Comparison of ENCODE assay signal across 8 cellular contexts in genomic region chr6:138988469-138988834, GRCh38. TPM values are rescaled to one million over a fixed set of nuclear protein-coding genes. Genes with fewer than 3 reads are reported as not detected.
DNase-seq lines count a peak whose midpoint lies in the region; ATAC-seq and TF ChIP-seq lines count a peak whose summit lies in the region.

No MANE protein-coding gene starts in this region.

- TF ChIP-seq EP300 in upper lobe of left lung (IDR thresholded peaks at IDR 0.05) = no peak

- no peak for TF ChIP-seq RAD21 in liver (IDR thresholded peaks at IDR 0.05)

- peaks cover 10% of the 10 kb centered on the region for H3K4me1 Mint-ChIP-seq in activated naive CD8-positive, alpha-beta T cell (ENCODE audit: low read depth)

- 3% methylated on average over 11 of the region's 11 CpGs for WGBS in liver
- WGBS in upper lobe of left lung, 2 donors = 6 to 7% methylated on average over 11 of the region's 11 CpGs

- H3K4me1 ChIP-seq in BLaER1 = peaks cover 32% of the 10 kb centered on the region
- peaks cover 11 to 61% (median 53%) of the 10 kb centered on the region in 4 donors for H3K4me1 ChIP-seq in liver (ENCODE audit: control insufficient read depth in 4 of 4, insufficient read depth in 4 of 4, low read length in 3 of 4)
- peaks cover 20 to 39% (median 25%) of the 10 kb centered on the region in 4 donors for H3K4me1 ChIP-seq in upper lobe of left lung

- H3K27me3 Mint-ChIP-seq in activated naive CD8-positive, alpha-beta T cell = no peaks in the 10 kb centered on the region

- TF ChIP-seq CTCF in liver (IDR thresholded peaks at IDR 0.05; ENCODE audit: low read depth, low read length, missing input control) = no peak
- peak in 1 of 6 experiments; percentile 19 for TF ChIP-seq CTCF in upper lobe of left lung (IDR thresholded peaks at IDR 0.05)

- ATAC-seq in GM19324 (IDR thresholded peaks at IDR 0.05; ENCODE audit: low FRiP score, unreplicated experiment) (peak; percentile 8), HG03558 (IDR thresholded peaks at IDR 0.05; ENCODE audit: extremely low read depth, unreplicated experiment) (peak; percentile 4), upper lobe of left lung (ENCODE audit: low FRiP score in 2 of 2) (peak in 1 of 2 donors; percentile 2)

- H3K9me3 ChIP-seq in BLaER1 = no peaks in the 10 kb centered on the region
- H3K9me3 ChIP-seq in liver (ENCODE audit: control insufficient read depth in 4 of 4, low read length in 3 of 4) = no peaks in the 10 kb centered on the region
- H3K9me3 ChIP-seq in upper lobe of left lung = no peaks in the 10 kb centered on the region

- H3K4me2 ChIP-seq in BLaER1 = peak overlapping the region; percentile 90

- H3K36me3 ChIP-seq in BLaER1 (peaks cover 10% of the 10 kb centered on the region; the same call in 1 of the 2 replicates), liver (ENCODE audit: control insufficient read depth in 4 of 4, insufficient read depth in 3 of 4, low read depth in 1 of 4, low read length in 3 of 4) (no peaks in the 10 kb centered on the region), upper lobe of left lung (no peaks in the 10 kb centered on the region)

- H3K9ac ChIP-seq in BLaER1 (peak overlapping the region; percentile 98), liver (ENCODE audit: low read depth in 1 of 2, low read length in 2 of 2) (peak overlapping the region; percentile 83 to 84)

- peak overlapping the region; percentile 91 for H3K4me3 Mint-ChIP-seq in activated naive CD8-positive, alpha-beta T cell

- peak overlapping the region; percentile 93 for H3K27ac Mint-ChIP-seq in activated naive CD8-positive, alpha-beta T cell

- H4K20me1 ChIP-seq in BLaER1 = peaks cover 42% of the 10 kb centered on the region

- H3K4me3 ChIP-seq in BLaER1 (peak overlapping the region; percentile 99), liver (ENCODE audit: low read depth in 1 of 3, low read length in 3 of 3) (peak overlapping the region; percentile 21 to 98 (median 76)), upper lobe of left lung (peak overlapping the region; percentile 72 to 97 (median 96))

- H3K9me3 Mint-ChIP-seq in activated naive CD8-positive, alpha-beta T cell (ENCODE audit: low read depth) = no peaks in the 10 kb centered on the region

- no peaks in the 10 kb centered on the region for H3K36me3 Mint-ChIP-seq in activated naive CD8-positive, alpha-beta T cell

- H3K27ac ChIP-seq in BLaER1 (peak overlapping the region; percentile 98; the same call in 1 of the 2 replicates), liver (ENCODE audit: low read depth in 1 of 2, low read length in 2 of 2) (peak overlapping the region; percentile 87 to 91), upper lobe of left lung (peak overlapping the region; percentile 89 to 98 (median 94))

- DNase-seq in upper lobe of left lung = no peak
- DNase-seq in amniotic stem cell (lab: John Stamatoyannopoulos, UW) = no peak
- no peak for DNase-seq in H4 (ENCODE audit: low spot score)

- TF ChIP-seq POLR2A in upper lobe of left lung (IDR thresholded peaks at IDR 0.05) = no peak

- H3K27me3 ChIP-seq in BLaER1 = no peaks in the 10 kb centered on the region
- no peaks in the 10 kb centered on the region for H3K27me3 ChIP-seq in liver (ENCODE audit: control insufficient read depth in 4 of 4, insufficient read depth in 4 of 4, low read length in 3 of 4)
- H3K27me3 ChIP-seq in upper lobe of left lung = no peaks in the 10 kb centered on the region

TF ChIP-seq in liver, 16 proteins besides CTCF, POLR2A, EP300 and RAD21:
- TF ChIP-seq NR2F2 (IDR thresholded peaks at IDR 0.05) (no peak), FOXA2 (IDR thresholded peaks at IDR 0.05) (peak; percentile 9), HNF4G (IDR thresholded peaks at IDR 0.05) (no peak), RXRA (IDR thresholded peaks at IDR 0.05) (peak in 1 of 2 donors; percentile 31), SP1 (IDR thresholded peaks at IDR 0.05) (peak; percentile 35), ATF3 (IDR thresholded peaks at IDR 0.05) (no peak), HNF4A (conservative IDR thresholded peaks at IDR 0.05) (peak in 1 of 2 donors; percentile 7), EGR1 (IDR thresholded peaks at IDR 0.05; ENCODE audit: low read depth in 2 of 2) (no peak), FOXA1 (IDR thresholded peaks at IDR 0.05) (no peak), GABPA (IDR thresholded peaks at IDR 0.05 in 1 of 2, conservative IDR thresholded peaks at IDR 0.05 in 1 of 2) (peak in 1 of 2 donors; percentile 2), YY1 (IDR thresholded peaks at IDR 0.05) (no peak), JUND (IDR thresholded peaks at IDR 0.05) (no peak), TAF1 (conservative IDR thresholded peaks at IDR 0.05) (no peak), ZBTB33 (IDR thresholded peaks at IDR 0.05) (no peak), MAX (IDR thresholded peaks at IDR 0.05) (no peak), REST (IDR thresholded peaks at IDR 0.05) (no peak)
TF ChIP-seq in liver: peak in this region for 5.

RNA-seq across cellular contexts. Expression of gene REPS1, which starts 0.4 kb away (rescaled TPM):
- 10 to 100 TPM; 12.3 to 46.4 TPM for total RNA-seq in liver
- polyA plus RNA-seq in liver = 10 to 100 TPM; 16.0 to 26.2 TPM
- 10 to 100 TPM; 30.8 to 90.1 (median 38.6) TPM for total RNA-seq in upper lobe of left lung
- 19.7 and 25.1 TPM in 2 replicates for total RNA-seq in H4 (2014; rRNA removed; shearing (Covaris generic))

RNA-seq across cellular contexts. Expression of gene ABRACL, which starts 40.1 kb away (rescaled TPM):
- total RNA-seq in liver (10 to 100 TPM; 14.2 to 18.6 TPM), upper lobe of left lung (10 to 100 TPM; 10.3 to 40.8 (median 28.9) TPM)
- 10 to 100 TPM; 35.0 to 66.3 TPM for polyA plus RNA-seq in liver
- total RNA-seq in H4 (2014; rRNA removed; shearing (Covaris generic)) = 53.1 and 68.9 TPM in 2 replicates
